ENCODE assay signal across 1 cellular context in the genomic region with DNA sequence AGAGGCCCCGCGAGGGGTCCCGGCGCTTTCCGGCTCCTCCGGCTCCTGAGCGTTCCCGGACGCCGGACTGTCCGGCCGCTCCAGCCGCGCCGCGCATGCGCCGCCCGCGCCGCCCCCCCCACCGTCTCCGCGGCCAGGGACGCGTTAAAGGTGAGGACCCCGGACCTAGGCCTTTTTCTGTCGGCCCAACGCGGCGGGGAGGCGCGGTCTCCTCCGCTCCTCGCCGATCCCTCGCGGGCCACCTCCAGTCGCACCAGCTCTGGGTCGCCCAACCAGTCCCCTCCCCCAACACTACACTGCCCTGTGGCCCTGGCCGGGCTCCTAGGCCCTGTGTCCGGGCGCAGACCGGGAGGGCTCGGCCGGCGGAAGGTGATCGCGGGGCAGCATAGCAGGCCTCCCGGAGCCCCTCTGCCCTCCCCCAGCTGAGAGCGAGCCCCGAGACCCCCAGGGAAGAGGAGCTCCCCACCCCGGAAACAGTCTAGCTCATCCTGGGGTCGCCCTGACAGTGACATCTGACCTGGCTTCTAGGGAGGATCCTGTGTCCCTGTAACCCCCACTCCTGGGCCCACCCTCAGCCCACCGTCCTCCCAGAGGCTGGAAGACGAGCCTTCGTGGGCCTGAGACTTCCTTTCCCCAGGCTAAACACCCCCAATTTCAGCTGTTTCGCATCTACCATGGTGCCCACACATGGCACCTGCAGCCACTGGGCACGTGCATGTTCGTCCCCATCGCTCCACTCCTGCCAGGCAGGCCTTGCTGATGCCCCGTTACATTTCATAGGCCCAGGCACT.
TF ChIP-seq lines count a peak whose summit lies in the region.

No MANE protein-coding gene starts in this region.

TF ChIP-seq in endothelial cell of umbilical vein, 7 proteins besides CTCF, POLR2A, EP300 and RAD21:
- no peak for TF ChIP-seq JUN (IDR thresholded peaks at IDR 0.05; ENCODE audit: borderline replicate concordance, insufficient read depth, insufficient read length, low read depth)
- TF ChIP-seq POLR2AphosphoS5 (IDR thresholded peaks at IDR 0.05; ENCODE audit: insufficient read depth, low read depth, low read length): no peak
- TF ChIP-seq FOS (IDR thresholded peaks at IDR 0.05; ENCODE audit: borderline replicate concordance, insufficient read depth, low read length): no peak
- TF ChIP-seq GATA2 (IDR thresholded peaks at IDR 0.05; ENCODE audit: insufficient read depth, insufficient read length, low read depth, low read length): no peak
- TF ChIP-seq, protein P1, sequence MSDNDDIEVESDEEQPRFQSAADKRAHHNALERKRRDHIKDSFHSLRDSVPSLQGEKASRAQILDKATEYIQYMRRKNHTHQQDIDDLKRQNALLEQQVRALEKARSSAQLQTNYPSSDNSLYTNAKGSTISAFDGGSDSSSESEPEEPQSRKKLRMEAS (IDR thresholded peaks at IDR 0.05; ENCODE audit: insufficient read depth, insufficient read length): no peak
- TF ChIP-seq MYC (IDR thresholded peaks at IDR 0.05; ENCODE audit: low read depth, low read length): no peak
- TF ChIP-seq EZH2 (IDR thresholded peaks at IDR 0.05; ENCODE audit: borderline replicate concordance, low read depth, low read length, severe bottlenecking): no peak
